In genomic region chr1:160097911-160098851, GRCh38 we compare ENCODE assay signal across 8 cellular contexts. TPM values are rescaled to one million over a fixed set of nuclear protein-coding genes. Genes with fewer than 3 reads are reported as not detected.
A peak's percentile ranks its signal among the peaks of the same experiment; 100 is the strongest.
DNase-seq lines count a peak whose midpoint lies in the region; ATAC-seq and TF ChIP-seq lines count a peak whose summit lies in the region.

Gene IGSF8 (minus strand): TSS chr1:160098619. CDS start chr1:160098472, 147 bp downstream.

- peak within 1 kb of the TSS; percentile 91 to 93 for H3K9ac ChIP-seq in duodenal mucosa (ENCODE audit: low read depth in 1 of 2, low read length in 2 of 2)

- CTCF ChIA-PET in activated CD4-positive, alpha-beta memory T cell treated with anti-CD3 and anti-CD28 coated beads for 36 hours (lab: Charles Lee): interaction anchor here (0.7 to 6.7 kb wide), 9 partner anchors 10 to 194 kb away, joined by 3 to 101 read pairs (median 3); partner anchors contain the start of gene KCNJ9

- H3K9me3 ChIP-seq in duodenal mucosa (ENCODE audit: control insufficient read depth in 1 of 2, low read length in 2 of 2) (no peaks in the 10 kb centered on the region), lung (ENCODE audit: control insufficient read depth in 2 of 2, insufficient read depth in 1 of 2, low read length in 1 of 2) (no peaks in the 10 kb centered on the region)

- intact Hi-C loops in activated CD4-positive, alpha-beta memory T cell treated with anti-CD3 and anti-CD28 coated beads for 36 hours (cut with micrococcal nuclease): loop anchor here (1.0 to 5.0 kb wide), 5 partner anchors 13 to 176 kb away; partner anchors contain the start of genes DCAF8, PEA15 and PIGM

- H3K4me3 ChIP-seq in duodenal mucosa (ENCODE audit: low read depth in 1 of 2, low read length in 2 of 2) (peak within 1 kb of the TSS; percentile 85 to 87), lung (peak within 1 kb of the TSS; percentile 72)

- H3K27ac Mint-ChIP-seq in activated CD4-positive, alpha-beta memory T cell treated with anti-CD3 and anti-CD28 coated beads for 36 hours: peak within 1 kb of the TSS; percentile 76

- peak within 1 kb of the TSS; percentile 76 for H3K4me3 Mint-ChIP-seq in activated CD4-positive, alpha-beta memory T cell treated with anti-CD3 and anti-CD28 coated beads for 36 hours

- H3K4me1 ChIP-seq in duodenal mucosa (ENCODE audit: control insufficient read depth in 1 of 2, insufficient read depth in 2 of 2, low read length in 2 of 2): peaks cover 54 to 60% of the 10 kb centered on the region in 2 donors
- peaks cover 0 to 22% of the 10 kb centered on the region in 2 donors for H3K4me1 ChIP-seq in lung (ENCODE audit: control insufficient read depth in 2 of 2, insufficient read depth in 2 of 2, low read length in 2 of 2)

- DNase-seq in ACHN: peak; percentile 84
- peak; percentile 99 for DNase-seq in NCI-H69 (lab: John Stamatoyannopoulos, UW)
- peak; percentile 96 for DNase-seq in activated CD4-positive, alpha-beta memory T cell treated with anti-CD3 and anti-CD28 coated beads for 36 hours
- DNase-seq in lung (ENCODE audit: low spot score): peak; percentile 92
- peak; percentile 88 to 94 (median 90) for DNase-seq in stimulated activated CD4-positive, alpha-beta T cell treated with anti-CD3 and anti-CD28 coated beads, TNF-alpha, amount 100 ng/mL, for 4 hours (ENCODE audit: low read depth in 3 of 3)

- no peaks in the 10 kb centered on the region for H3K27me3 Mint-ChIP-seq in activated CD4-positive, alpha-beta memory T cell treated with anti-CD3 and anti-CD28 coated beads for 36 hours

- TF ChIP-seq POLR2A in GM18951 (IDR thresholded peaks at IDR 0.05; ENCODE audit: extremely low read depth, insufficient read depth, insufficient read length): peak; percentile 52

- peaks cover 37% of the 10 kb centered on the region for H3K4me1 Mint-ChIP-seq in activated CD4-positive, alpha-beta memory T cell treated with anti-CD3 and anti-CD28 coated beads for 36 hours (ENCODE audit: low read depth)

- in situ Hi-C loops in ACHN (cut with HindIII; ENCODE audit: low pct_ligation_motif_present, low pct_unique_long_range_greater_than_20kb, low sequenced_read_pairs) (no loop called here), GM18951 (cut with MboI; ENCODE audit: low sequenced_read_pairs, unreplicated experiment) (loop anchor here (25.0 kb wide), 1 partner anchor 514 kb away; no protein-coding TSS in a partner anchor)

- H3K9me3 Mint-ChIP-seq in activated CD4-positive, alpha-beta memory T cell treated with anti-CD3 and anti-CD28 coated beads for 36 hours: no peaks in the 10 kb centered on the region

- ATAC-seq in HG03175 (IDR thresholded peaks at IDR 0.05; ENCODE audit: unreplicated experiment) (peak; percentile 44), lung (ENCODE audit: insufficient read depth, low FRiP score) (peak; percentile 88)

- 3 to 5% methylated on average over 24 to 64 of the region's 64 CpGs for WGBS in lung, 2 donors

- TF ChIP-seq CTCF in lung (IDR thresholded peaks at IDR 0.05; ENCODE audit: control extremely low read depth, extremely low read depth): no peak

- no peaks in the 10 kb centered on the region for H3K36me3 Mint-ChIP-seq in activated CD4-positive, alpha-beta memory T cell treated with anti-CD3 and anti-CD28 coated beads for 36 hours

- H3K36me3 ChIP-seq in duodenal mucosa (ENCODE audit: control insufficient read depth in 1 of 2, insufficient read depth in 2 of 2, low read length in 2 of 2) (peaks cover 0 to 15% of the 10 kb centered on the region in 2 donors), lung (ENCODE audit: control insufficient read depth in 2 of 2, insufficient read depth in 2 of 2, low read length in 2 of 2) (peaks cover 0 to 15% of the 10 kb centered on the region in 2 donors)

- H3K27me3 ChIP-seq in duodenal mucosa (ENCODE audit: control insufficient read depth in 1 of 2, insufficient read depth in 2 of 2, low read length in 2 of 2): no peaks in the 10 kb centered on the region
- no peaks in the 10 kb centered on the region for H3K27me3 ChIP-seq in lung (ENCODE audit: control insufficient read depth, insufficient read depth)

- POLR2A ChIA-PET in activated CD4-positive, alpha-beta memory T cell treated with anti-CD3 and anti-CD28 coated beads for 36 hours (lab: Charles Lee): interaction anchor here (0.7 to 1.4 kb wide), 4 partner anchors 108 to 173 kb away, joined by 3 to 4 read pairs (median 3); partner anchors contain the start of genes DCAF8 and TAGLN2

- peak within 1 kb of the TSS; percentile 72 for H3K27ac ChIP-seq in duodenal mucosa (ENCODE audit: low read depth, low read length)
- peak within 1 kb of the TSS; percentile 76 to 93 for H3K27ac ChIP-seq in lung (ENCODE audit: low read depth in 1 of 2, low read length in 1 of 2)

RNA-seq across cellular contexts. Expression of gene IGSF8, which starts in this region (rescaled TPM):
- total RNA-seq in activated CD4-positive, alpha-beta memory T cell treated with anti-CD3 and anti-CD28 coated beads for 36 hours: 10 to 100 TPM; 31.2 to 34.5 TPM
- 10 to 100 TPM; 23.5 to 39.5 TPM for total RNA-seq in lung
- polyA plus RNA-seq in lung: 10 to 100 TPM; 25.8 to 27.7 TPM

Comparison
In these comparisons a context has a peak if more than half of its experiments do, and no peak if none do; other contexts are left out.
1. Peak in every context shown above with its lines: DNase-seq, ATAC-seq, H3K4me3 ChIP-seq and H3K27ac ChIP-seq.